In the genomic region with DNA sequence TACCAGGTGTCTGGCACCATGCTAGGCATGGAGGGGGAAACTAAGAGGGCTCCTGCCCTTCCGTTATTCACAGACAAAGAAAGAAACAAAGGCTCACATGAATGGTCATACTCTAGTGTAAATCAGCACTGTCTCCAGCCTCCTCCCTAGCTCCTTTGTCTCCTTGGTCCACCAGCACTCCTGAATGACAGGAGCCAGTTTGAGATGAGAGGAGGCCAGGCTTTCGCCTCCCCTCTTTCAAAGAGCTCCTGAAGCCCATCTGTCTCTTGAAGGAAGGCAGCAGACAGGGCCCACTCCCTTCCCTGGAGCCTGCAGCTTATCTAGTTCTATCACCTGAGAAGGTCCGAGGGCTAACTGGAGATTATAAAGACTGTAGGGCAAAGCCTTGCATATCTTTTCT, we compare ENCODE assay signal across 14 cellular contexts.
"Had no signal": no experiment of that assay in that cellular context is flagged by ENCODE, and none has a peak within 500 bp of the region (broad histone marks: within the 10 kb centered on the region; RNA-seq: fewer than 3 reads in every experiment).

No MANE protein-coding gene starts in this region.

- H3K9me3 Mint-ChIP-seq: activated naive CD4-positive, alpha-beta T cell treated with anti-CD3 and anti-CD28 coated beads, Interleukin-2, amount 50 U/mL, for 24 hours; natural killer cell treated with Interleukin-12 subunit alpha and Interleukin-12 subunit beta and Interleukin-15 and Interleukin-18, amount 100 ng/mL, for 72 hours; T-cell had no signal

- DNase-seq: activated gamma-delta T cell; head of caudate nucleus; occipital lobe; stimulated activated CD4-positive, alpha-beta T cell treated with anti-CD3 and anti-CD28 coated beads, Interleukin-12 subunit alpha, Interleukin-12 subunit beta, amount 100 ng/mL, for 4 hours; stimulated activated CD4-positive, alpha-beta T cell treated with anti-CD3 and anti-CD28 coated beads, Interleukin-1b, Interleukin-23, amount 100 ng/mL, for 48 hours; stimulated activated naive CD4-positive, alpha-beta T cell treated with Interleukin-2 at 50 U/mL for 16 hours; T-cell; tibial artery had no signal

- H3K36me3 ChIP-seq: ascending aorta, right atrium auricular region, tibial artery had no signal

- H3K27ac ChIP-seq: ascending aorta, coronary artery, right atrium auricular region, tibial artery had no signal

- H3K4me1 ChIP-seq: ascending aorta, right atrium auricular region, tibial artery had no signal

- H3K9me3 ChIP-seq: ascending aorta, right atrium auricular region, tibial artery had no signal

- H3K4me1 Mint-ChIP-seq: activated naive CD4-positive, alpha-beta T cell treated with anti-CD3 and anti-CD28 coated beads, Interleukin-2, amount 50 U/mL, for 24 hours; T-cell had no signal

- H3K4me3 Mint-ChIP-seq: activated naive CD4-positive, alpha-beta T cell treated with anti-CD3 and anti-CD28 coated beads, Interleukin-2, amount 50 U/mL, for 24 hours; natural killer cell treated with Interleukin-12 subunit alpha and Interleukin-12 subunit beta and Interleukin-15 and Interleukin-18, amount 100 ng/mL, for 72 hours; T-cell had no signal

- H3K36me3 Mint-ChIP-seq: activated naive CD4-positive, alpha-beta T cell treated with anti-CD3 and anti-CD28 coated beads, Interleukin-2, amount 50 U/mL, for 24 hours; natural killer cell treated with Interleukin-12 subunit alpha and Interleukin-12 subunit beta and Interleukin-15 and Interleukin-18, amount 100 ng/mL, for 72 hours; T-cell had no signal

- H3K27me3 ChIP-seq: ascending aorta, right atrium auricular region, tibial artery had no signal

- H3K4me3 ChIP-seq: ascending aorta, coronary artery, lung, right atrium auricular region, tibial artery had no signal

- H3K27ac Mint-ChIP-seq: activated naive CD4-positive, alpha-beta T cell treated with anti-CD3 and anti-CD28 coated beads, Interleukin-2, amount 50 U/mL, for 24 hours; natural killer cell treated with Interleukin-12 subunit alpha and Interleukin-12 subunit beta and Interleukin-15 and Interleukin-18, amount 100 ng/mL, for 72 hours; T-cell had no signal
